ENCODE assay signal across 13 cellular contexts in the genomic region with DNA sequence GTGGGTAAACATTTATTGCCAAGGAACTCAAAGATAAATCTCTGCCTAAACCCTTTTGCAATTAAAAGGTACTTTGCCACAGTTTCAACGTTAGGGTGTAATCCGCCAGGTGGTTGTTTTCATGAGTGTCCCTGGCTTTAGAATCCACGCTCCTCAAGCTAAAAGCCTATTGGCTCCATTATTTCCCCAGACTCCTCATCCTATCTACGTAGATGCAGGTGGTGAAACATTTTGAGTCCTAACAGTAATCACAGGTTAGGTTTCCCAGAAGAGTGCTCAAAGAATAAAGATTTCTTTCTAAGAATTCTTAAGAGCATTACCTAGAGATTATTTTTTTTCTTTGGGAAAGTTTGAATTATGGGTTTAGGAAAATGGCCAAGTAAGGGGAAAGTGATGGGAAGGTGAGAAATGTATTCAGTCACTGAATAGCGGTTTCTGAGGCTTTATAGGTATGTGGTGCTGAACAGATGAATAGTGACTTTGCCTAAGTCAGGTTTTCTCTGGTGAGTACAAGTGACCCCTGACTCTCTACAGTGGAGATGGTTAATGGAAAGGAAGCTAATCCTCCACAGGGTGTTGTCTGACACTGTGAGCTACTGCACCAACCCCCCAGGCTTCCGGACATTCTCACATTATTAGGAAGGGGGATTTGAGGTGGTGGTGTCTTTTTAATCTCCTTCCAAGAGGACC.
DNase-seq lines count a peak whose midpoint lies in the region; ATAC-seq and TF ChIP-seq lines count a peak whose summit lies in the region.
"Had no signal": no experiment of that assay in that cellular context is flagged by ENCODE, and none has a peak within 500 bp of the region (broad histone marks: within the 10 kb centered on the region; RNA-seq: fewer than 3 reads in every experiment).

No MANE protein-coding gene starts in this region.

- H3K36me3 Mint-ChIP-seq in chondrocyte (ENCODE audit: low read depth) (peaks cover 4% of the 10 kb centered on the region), nephron progenitor cell (ENCODE audit: low read depth) (peaks cover 74% of the 10 kb centered on the region)
- H3K36me3 Mint-ChIP-seq: stimulated activated memory B cell treated with anti-CD40 and anti-IgM and Interleukin-4, amounts not matched to agents 10 μg/mL and 1 μg/mL and 100 μg/mL, for 72 hours had no signal

- H3K27me3 ChIP-seq in heart right ventricle (no peaks in the 10 kb centered on the region), aorta (ENCODE audit: control insufficient read depth in 1 of 2, insufficient read depth in 2 of 2, low read length in 1 of 2) (no peaks in the 10 kb centered on the region), Peyer's patch (no peaks in the 10 kb centered on the region)

- H3K36me3 ChIP-seq in heart right ventricle, result peaks cover 0 to 57% (median 12%) of the 10 kb centered on the region in 9 donors
- H3K36me3 ChIP-seq in aorta (ENCODE audit: control insufficient read depth in 1 of 2, insufficient read depth in 2 of 2, low read length in 1 of 2), result peaks cover 0 to 2% of the 10 kb centered on the region in 2 donors
- no peaks in the 10 kb centered on the region for H3K36me3 ChIP-seq in Peyer's patch

- ATAC-seq in heart right ventricle (no peak), aorta (ENCODE audit: low FRiP score) (no peak)
- ATAC-seq: stimulated activated memory B cell treated with anti-CD40 and anti-IgM and Interleukin-4, amounts not matched to agents 10 μg/mL and 1 μg/mL and 100 μg/mL, for 72 hours had no signal

- no peaks in the 10 kb centered on the region for H3K9me3 Mint-ChIP-seq in chondrocyte (ENCODE audit: low read depth)
- no peaks in the 10 kb centered on the region for H3K9me3 Mint-ChIP-seq in nephron progenitor cell
- H3K9me3 Mint-ChIP-seq: stimulated activated memory B cell treated with anti-CD40 and anti-IgM and Interleukin-4, amounts not matched to agents 10 μg/mL and 1 μg/mL and 100 μg/mL, for 72 hours; T-helper 1 cell treated with Interleukin-12 subunit alpha and Interleukin-12 subunit beta and Interleukin-4 antibody, amounts not matched to agents 30 μg/mL and 1 μg/mL, for 36 hours had no signal

- H3K4me1 Mint-ChIP-seq in chondrocyte (ENCODE audit: low read depth), result peaks cover 78% of the 10 kb centered on the region
- peaks cover 55% of the 10 kb centered on the region for H3K4me1 Mint-ChIP-seq in nephron progenitor cell
- H3K4me1 Mint-ChIP-seq: stimulated activated memory B cell treated with anti-CD40 and anti-IgM and Interleukin-4, amounts not matched to agents 10 μg/mL and 1 μg/mL and 100 μg/mL, for 72 hours had no signal

- H3K27ac Mint-ChIP-seq in chondrocyte (ENCODE audit: unreplicated experiment), result peak overlapping the region; percentile 100
- peak overlapping the region; percentile 9 for H3K27ac Mint-ChIP-seq in nephron progenitor cell
- H3K27ac Mint-ChIP-seq: activated naive CD8-positive, alpha-beta T cell; stimulated activated memory B cell treated with anti-CD40 and anti-IgM and Interleukin-4, amounts not matched to agents 10 μg/mL and 1 μg/mL and 100 μg/mL, for 72 hours; T-helper 1 cell treated with Interleukin-12 subunit alpha and Interleukin-12 subunit beta and Interleukin-4 antibody, amounts not matched to agents 30 μg/mL and 1 μg/mL, for 36 hours had no signal

- H3K27ac ChIP-seq in heart right ventricle (peak overlapping the region; percentile 66 to 99 (median 86)), aorta (ENCODE audit: low read depth in 1 of 2, low read length in 2 of 2) (peak overlapping the region; percentile 57 to 77), Peyer's patch (peak overlapping the region in 1 of 4 donors; percentile 53)

- H3K4me1 ChIP-seq in heart right ventricle (peaks cover 20 to 99% (median 85%) of the 10 kb centered on the region in 9 donors), aorta (ENCODE audit: control insufficient read depth in 1 of 2, insufficient read depth in 2 of 2, low read length in 2 of 2) (peaks cover 2 to 11% of the 10 kb centered on the region in 2 donors), Peyer's patch (peaks cover 0 to 17% (median 0%) of the 10 kb centered on the region in 4 donors)

- WGBS in heart right ventricle, 2 donors, result 58 to 60% methylated on average over 6 of the region's 6 CpGs
- WGBS in aorta, 2 donors, result 79 to 82% methylated on average over 6 of the region's 6 CpGs

- no peak for TF ChIP-seq POLR2A in Peyer's patch (IDR thresholded peaks at IDR 0.05)

- TF ChIP-seq CTCF in heart right ventricle (IDR thresholded peaks at IDR 0.05), result no peak
- TF ChIP-seq CTCF in chondrocyte (IDR thresholded peaks at IDR 0.05), result no peak
- TF ChIP-seq CTCF in nephron progenitor cell (IDR thresholded peaks at IDR 0.05), result no peak
- no peak for TF ChIP-seq CTCF in Peyer's patch (IDR thresholded peaks at IDR 0.05)

- H3K4me3 Mint-ChIP-seq in chondrocyte (ENCODE audit: unreplicated experiment), result peak overlapping the region; percentile 63
- no peak overlapping the region for H3K4me3 Mint-ChIP-seq in nephron progenitor cell
- H3K4me3 Mint-ChIP-seq: activated naive CD8-positive, alpha-beta T cell; stimulated activated memory B cell treated with anti-CD40 and anti-IgM and Interleukin-4, amounts not matched to agents 10 μg/mL and 1 μg/mL and 100 μg/mL, for 72 hours; T-helper 1 cell treated with Interleukin-12 subunit alpha and Interleukin-12 subunit beta and Interleukin-4 antibody, amounts not matched to agents 30 μg/mL and 1 μg/mL, for 36 hours had no signal

- no peaks in the 10 kb centered on the region for H3K9me3 ChIP-seq in heart right ventricle
- H3K9me3 ChIP-seq in aorta (ENCODE audit: control insufficient read depth, low read length), result no peaks in the 10 kb centered on the region
- H3K9me3 ChIP-seq in Peyer's patch, result no peaks in the 10 kb centered on the region

- intact Hi-C loops in heart right ventricle (cut with DNase I) (loop anchor here in 3 of 10 donors (5.0 to 10.0 kb wide), 3 partner anchors 53 to 79 kb away; a partner anchor contains a TSS), cardiac septum (cut with DNase I) (loop anchor here (5.0 kb wide), 1 partner anchor 58 kb away; a partner anchor contains a TSS), aorta (cut with DNase I) (loop anchor here (5.0 kb wide), 2 partner anchors 57 to 77 kb away; no protein-coding TSS in a partner anchor)

- DNase-seq in heart right ventricle (no peak), cardiac septum (ENCODE audit: low spot score) (no peak), chondrocyte (ENCODE audit: low spot score) (no peak), nephron progenitor cell (no peak), aorta (no peak), SIG-M5 (lab: John Stamatoyannopoulos, UW) (no peak), Peyer's patch (no peak), NOMO-1 treated with dmso at 0.1 percent for 144 hours (lab: John Stamatoyannopoulos, UW; ENCODE audit: unreplicated experiment) (no peak)
- DNase-seq: activated CD4-positive, alpha-beta T cell treated with anti-CD3 and anti-CD28 coated beads, Interleukin-2, amount 50 U/mL, for 48 hours; effector memory CD4-positive, alpha-beta T cell had no signal

- H3K4me3 ChIP-seq in heart right ventricle (peak overlapping the region in 3 of 10 donors; percentile 30 to 39 (median 31)), aorta (ENCODE audit: low read length in 2 of 2) (no peak overlapping the region), Peyer's patch (no peak overlapping the region)

- H3K27me3 Mint-ChIP-seq in chondrocyte (ENCODE audit: low read depth) (no peaks in the 10 kb centered on the region), nephron progenitor cell (ENCODE audit: low read depth, poor library complexity) (no peaks in the 10 kb centered on the region)
- H3K27me3 Mint-ChIP-seq: activated naive CD8-positive, alpha-beta T cell had no signal
